Comparison of ENCODE assay signal across 9 cellular contexts in the genomic region with DNA sequence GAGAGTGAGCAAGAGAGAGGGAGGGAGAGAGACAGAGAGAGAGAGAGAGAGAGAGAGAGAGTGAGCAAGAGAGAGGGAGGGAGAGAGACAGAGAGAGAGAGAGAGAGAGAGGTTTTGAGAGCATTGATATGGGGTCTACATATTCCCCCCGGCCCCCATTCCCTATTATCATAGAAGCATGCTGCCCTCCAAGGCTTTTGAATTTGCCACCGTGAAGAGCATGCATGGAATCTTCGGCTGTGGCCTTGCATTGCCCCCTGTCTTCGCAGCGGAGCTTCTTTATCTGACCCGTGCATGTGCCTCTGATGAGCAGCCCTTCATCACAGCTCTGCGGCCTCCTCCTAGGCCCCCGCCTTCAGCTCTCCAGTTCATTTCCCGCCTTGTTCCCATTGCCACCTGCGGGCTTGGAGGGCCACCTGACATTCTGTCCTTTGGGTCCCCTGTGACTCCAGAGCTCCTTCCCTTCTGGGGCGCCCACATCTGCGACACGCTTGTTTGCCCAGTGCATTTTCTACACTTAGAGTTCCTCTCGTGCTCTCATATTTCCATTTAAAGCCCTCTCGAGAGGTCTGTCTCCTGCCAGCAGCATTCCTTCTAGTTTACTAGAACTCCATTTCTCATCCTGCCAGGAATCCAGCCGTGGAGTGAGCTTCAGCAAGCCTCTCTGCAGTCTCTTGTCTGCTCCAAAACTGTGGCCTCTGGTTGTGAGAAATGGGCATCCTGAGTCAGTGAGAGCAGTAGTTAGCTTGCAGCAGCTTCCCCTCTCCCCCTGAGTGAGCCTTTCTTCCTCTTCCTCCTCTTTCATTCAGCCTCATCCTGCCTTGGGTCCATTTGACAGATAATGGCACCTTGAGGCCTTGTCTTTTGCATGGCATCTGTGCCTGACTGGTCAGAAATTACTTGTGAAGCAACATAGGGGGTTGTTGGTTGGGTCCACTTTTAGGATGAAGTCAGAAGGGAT. TPM values are rescaled to one million over a fixed set of nuclear protein-coding genes. Genes with fewer than 3 reads are reported as not detected.
DNase-seq lines count a peak whose midpoint lies in the region; TF ChIP-seq lines count a peak whose summit lies in the region.
"Had no signal": no experiment of that assay in that cellular context is flagged by ENCODE, and none has a peak within 500 bp of the region (broad histone marks: within the 10 kb centered on the region; RNA-seq: fewer than 3 reads in every experiment).

No MANE protein-coding gene starts in this region.

- POLR2A ChIA-PET in activated CD4-positive, alpha-beta memory T cell treated with anti-CD3 and anti-CD28 coated beads, Interleukin-2, amount 10 ng/mL, durations not matched to agents 7 days and 5 days (lab: Charles Lee), result interaction anchor here (1.1 kb wide), 1 partner anchor 29 kb away, joined by 3 read pairs; no protein-coding TSS in a partner anchor

- no peak for TF ChIP-seq CTCF in breast epithelium (IDR thresholded peaks at IDR 0.05)
- TF ChIP-seq CTCF in mesothelial cell of epicardium (IDR thresholded peaks at IDR 0.05; ENCODE audit: unreplicated experiment), result no peak

- no peaks in the 10 kb centered on the region for H3K27me3 ChIP-seq in breast epithelium

- intact Hi-C loops in breast epithelium (cut with DNase I; ENCODE audit: low total_unique reads), result no loop called here

- H3K9me3 ChIP-seq in breast epithelium, result no peaks in the 10 kb centered on the region

- peaks cover 3% of the 10 kb centered on the region for H3K9me3 Mint-ChIP-seq in mesothelial cell of epicardium
- no peaks in the 10 kb centered on the region for H3K9me3 Mint-ChIP-seq in activated CD4-positive, alpha-beta memory T cell treated with anti-CD3 and anti-CD28 coated beads, Interleukin-2, amount 10 ng/mL, durations not matched to agents 7 days and 5 days

- H3K36me3 Mint-ChIP-seq in mesothelial cell of epicardium, result peaks cover 13% of the 10 kb centered on the region
- peaks cover 34% of the 10 kb centered on the region for H3K36me3 Mint-ChIP-seq in activated CD4-positive, alpha-beta memory T cell treated with anti-CD3 and anti-CD28 coated beads, Interleukin-2, amount 10 ng/mL, durations not matched to agents 7 days and 5 days (ENCODE audit: low read depth)

- H3K4me3 ChIP-seq in breast epithelium, result no peak overlapping the region

- peaks cover 43% of the 10 kb centered on the region for H3K4me1 Mint-ChIP-seq in mesothelial cell of epicardium
- peaks cover 32% of the 10 kb centered on the region for H3K4me1 Mint-ChIP-seq in activated CD4-positive, alpha-beta memory T cell treated with anti-CD3 and anti-CD28 coated beads, Interleukin-2, amount 10 ng/mL, durations not matched to agents 7 days and 5 days

- peak; percentile 51 for DNase-seq in activated CD8-positive, alpha-beta memory T cell treated with anti-CD3 and anti-CD28 coated beads for 24 hours
- no peak for DNase-seq in activated CD8-positive, alpha-beta memory T cell treated with anti-CD3 and anti-CD28 coated beads, Interleukin-2, amount 50 U/mL, for 48 hours
- DNase-seq in breast epithelium (ENCODE audit: low spot score in 2 of 2), result no peak
- DNase-seq in mesothelial cell of epicardium (ENCODE audit: low spot score in 2 of 2, unreplicated experiment in 2 of 2), result peak in 1 of 2 experiments; percentile 52
- DNase-seq in ureter (ENCODE audit: low spot score), result peak; percentile 65
- DNase-seq in OCI-M1 (lab: John Stamatoyannopoulos, UW), result no peak
- DNase-seq in HT-29 (ENCODE audit: low spot score), result no peak
- DNase-seq in activated CD4-positive, alpha-beta memory T cell treated with anti-CD3 and anti-CD28 coated beads, Interleukin-2, amount 10 ng/mL, durations not matched to agents 7 days and 5 days, result no peak
- DNase-seq: SW 1271 had no signal

- CTCF ChIA-PET in activated CD4-positive, alpha-beta memory T cell treated with anti-CD3 and anti-CD28 coated beads, Interleukin-2, amount 10 ng/mL, durations not matched to agents 7 days and 5 days (lab: Charles Lee), result interaction anchor here (0.9 kb wide), 1 partner anchor 434 kb away, joined by 4 read pairs; a partner anchor contains a TSS

- H3K4me1 ChIP-seq in breast epithelium, result peaks cover 0 to 26% of the 10 kb centered on the region in 2 donors

- peak overlapping the region; percentile 65 to 83 for H3K27ac ChIP-seq in breast epithelium

- H3K4me3 Mint-ChIP-seq in mesothelial cell of epicardium, result no peak overlapping the region
- H3K4me3 Mint-ChIP-seq in activated CD4-positive, alpha-beta memory T cell treated with anti-CD3 and anti-CD28 coated beads, Interleukin-2, amount 10 ng/mL, durations not matched to agents 7 days and 5 days, result no peak overlapping the region

- H3K27ac Mint-ChIP-seq in mesothelial cell of epicardium, result peak overlapping the region; percentile 91
- no peak overlapping the region for H3K27ac Mint-ChIP-seq in activated CD4-positive, alpha-beta memory T cell treated with anti-CD3 and anti-CD28 coated beads, Interleukin-2, amount 10 ng/mL, durations not matched to agents 7 days and 5 days

- TF ChIP-seq POLR2A in breast epithelium (IDR thresholded peaks at IDR 0.05), result no peak

- H3K27me3 Mint-ChIP-seq in mesothelial cell of epicardium (ENCODE audit: low read depth), result no peaks in the 10 kb centered on the region
- H3K27me3 Mint-ChIP-seq in activated CD4-positive, alpha-beta memory T cell treated with anti-CD3 and anti-CD28 coated beads, Interleukin-2, amount 10 ng/mL, durations not matched to agents 7 days and 5 days, result no peaks in the 10 kb centered on the region

- H3K36me3 ChIP-seq in breast epithelium, result no peaks in the 10 kb centered on the region

RNA-seq across cellular contexts. Expression of a gene that starts 25.3 kb away (rescaled TPM):
- total RNA-seq in breast epithelium (100 to 1,000 TPM; 135 to 183 (median 147) TPM), mesothelial cell of epicardium (124 to 132 TPM (median 131 TPM) in 3 replicates), ureter (560 TPM)
- total RNA-seq in HT-29 (2014; rRNA removed; shearing (Covaris generic)), result 8.6 and 22.1 TPM in 2 replicates
- 10 to 100 TPM; 51.4 to 52.4 TPM for total RNA-seq in activated CD4-positive, alpha-beta memory T cell treated with anti-CD3 and anti-CD28 coated beads, Interleukin-2, amount 10 ng/mL, durations not matched to agents 7 days and 5 days

Comparison
In these comparisons a context has a peak if more than half of its experiments do, and no peak if none do; other contexts are left out.
1. DNase-seq: peak in activated CD8-positive, alpha-beta memory T cell treated with anti-CD3 and anti-CD28 coated beads for 24 hours (single experiment) and ureter (single experiment); none in activated CD8-positive, alpha-beta memory T cell treated with anti-CD3 and anti-CD28 coated beads, Interleukin-2, amount 50 U/mL, for 48 hours (single experiment), breast epithelium (0 of 2), OCI-M1 (single experiment), HT-29 (single experiment) and activated CD4-positive, alpha-beta memory T cell treated with anti-CD3 and anti-CD28 coated beads, Interleukin-2, amount 10 ng/mL, durations not matched to agents 7 days and 5 days (single experiment).